Comparison of ENCODE assay signal across 9 cellular contexts in the genomic region with DNA sequence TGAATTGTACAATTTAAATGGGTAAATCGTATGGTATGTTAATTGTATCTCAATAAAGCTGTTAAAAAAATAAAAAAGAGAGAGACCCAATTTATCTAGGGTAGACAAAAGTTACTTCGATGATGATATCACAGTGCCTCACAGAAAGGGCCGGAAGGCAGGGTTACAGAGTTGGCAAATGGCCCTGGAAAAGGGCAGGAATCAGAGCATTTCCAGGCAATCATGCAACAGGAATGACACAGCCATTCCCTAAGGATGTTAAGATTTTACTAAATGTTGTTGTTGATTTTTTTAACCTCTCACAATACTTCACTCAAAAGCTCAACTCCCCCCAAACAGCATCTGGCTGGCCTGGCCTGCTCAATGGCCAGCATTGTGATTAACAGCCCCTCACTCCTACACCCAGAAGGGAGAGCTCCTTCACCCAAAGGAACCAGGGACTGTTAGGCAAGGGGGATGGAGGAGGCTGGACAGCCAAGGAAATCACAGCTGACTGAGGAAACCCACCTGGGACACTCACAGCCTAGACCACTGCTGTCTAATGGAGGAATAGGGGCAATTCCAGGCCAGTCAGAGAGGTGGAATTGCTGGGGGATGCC. TPM values are rescaled to one million over a fixed set of nuclear protein-coding genes. Genes with fewer than 3 reads are reported as not detected.
DNase-seq lines count a peak whose midpoint lies in the region; ATAC-seq and TF ChIP-seq lines count a peak whose summit lies in the region.
"Had no signal": no experiment of that assay in that cellular context is flagged by ENCODE, and none has a peak within 500 bp of the region (broad histone marks: within the 10 kb centered on the region; RNA-seq: fewer than 3 reads in every experiment).

No MANE protein-coding gene starts in this region.

- H3K27ac ChIP-seq in left ventricle myocardium inferior (replicated peaks), result peak overlapping the region; percentile 71

- H3K9ac ChIP-seq in adipocyte (ENCODE audit: low read length), result peak overlapping the region; percentile 39

- no peaks in the 10 kb centered on the region for H3K9me3 Mint-ChIP-seq in stimulated activated effector memory CD8-positive, alpha-beta T cell treated with anti-CD3 and anti-CD28 coated beads, Interleukin-12 subunit alpha, Interleukin-12 subunit beta, amount 100 ng/mL, for 72 hours
- H3K9me3 Mint-ChIP-seq: T-helper 2 cell treated with Interferon-gamma antibody and Interleukin-4, amounts not matched to agents 5 μg/mL and 100 μg/mL, for 36 hours had no signal

- no peak for ATAC-seq in stimulated activated effector memory CD8-positive, alpha-beta T cell treated with anti-CD3 and anti-CD28 coated beads, Interleukin-12 subunit alpha, Interleukin-12 subunit beta, amount 100 ng/mL, for 72 hours
- no peak for ATAC-seq in GM18519 (IDR thresholded peaks at IDR 0.05; ENCODE audit: low FRiP score, unreplicated experiment)

- no peaks in the 10 kb centered on the region for H3K9me3 ChIP-seq in adipocyte (ENCODE audit: control insufficient read depth, low read length)
- H3K9me3 ChIP-seq in left ventricle myocardium inferior (replicated peaks), result no peaks in the 10 kb centered on the region

- peak overlapping the region; percentile 27 for H3K27ac Mint-ChIP-seq in stimulated activated effector memory CD8-positive, alpha-beta T cell treated with anti-CD3 and anti-CD28 coated beads, Interleukin-12 subunit alpha, Interleukin-12 subunit beta, amount 100 ng/mL, for 72 hours

- TF ChIP-seq CTCF in left ventricle myocardium inferior (IDR thresholded peaks at IDR 0.05; ENCODE audit: borderline replicate concordance), result no peak

- H3K4me3 ChIP-seq in adipocyte (ENCODE audit: low read length) (peak overlapping the region; percentile 39), left ventricle myocardium inferior (no peak overlapping the region)

- H3K4me1 ChIP-seq in adipocyte (ENCODE audit: control insufficient read depth, insufficient read depth, low read length) (peaks cover 32% of the 10 kb centered on the region), left ventricle myocardium inferior (peaks cover 54% of the 10 kb centered on the region)

- H3K36me3 ChIP-seq in adipocyte (ENCODE audit: control insufficient read depth, insufficient read depth, low read length, severe bottlenecking) (peaks cover 11% of the 10 kb centered on the region), left ventricle myocardium inferior (peaks cover 10% of the 10 kb centered on the region)

- peaks cover 19% of the 10 kb centered on the region for H3K36me3 Mint-ChIP-seq in stimulated activated effector memory CD8-positive, alpha-beta T cell treated with anti-CD3 and anti-CD28 coated beads, Interleukin-12 subunit alpha, Interleukin-12 subunit beta, amount 100 ng/mL, for 72 hours

- DNase-seq in GOT3 (lab: John Stamatoyannopoulos, UW) (peak; percentile 3), adipocyte (ENCODE audit: low read depth) (peak; percentile 82), left ventricle myocardium inferior (peak; percentile 46), islet precursor cell (no peak), middle frontal gyrus (ENCODE audit: extremely low spot score, low spot score) (no peak)
- DNase-seq in stimulated activated effector memory CD8-positive, alpha-beta T cell treated with anti-CD3 and anti-CD28 coated beads, Interleukin-12 subunit alpha, Interleukin-12 subunit beta, amount 100 ng/mL, for 72 hours (ENCODE audit: low spot score in 2 of 2), result no peak
- no peak for DNase-seq in stimulated activated CD4-positive, alpha-beta T cell treated with anti-CD3 and anti-CD28 coated beads, Interleukin-4, amount 100 ng/mL, for 4 hours

- no peak overlapping the region for H3K4me3 Mint-ChIP-seq in stimulated activated effector memory CD8-positive, alpha-beta T cell treated with anti-CD3 and anti-CD28 coated beads, Interleukin-12 subunit alpha, Interleukin-12 subunit beta, amount 100 ng/mL, for 72 hours
- H3K4me3 Mint-ChIP-seq: T-helper 2 cell treated with Interferon-gamma antibody and Interleukin-4, amounts not matched to agents 5 μg/mL and 100 μg/mL, for 36 hours had no signal

- intact Hi-C loops in left ventricle myocardium inferior (cut with micrococcal nuclease), result no loop called here

- H3K27me3 ChIP-seq in adipocyte (replicated peaks; ENCODE audit: control insufficient read depth, insufficient read depth, low read length) (no peaks in the 10 kb centered on the region), left ventricle myocardium inferior (ENCODE audit: low read depth) (no peaks in the 10 kb centered on the region)

- peaks cover 37% of the 10 kb centered on the region for H3K4me1 Mint-ChIP-seq in stimulated activated effector memory CD8-positive, alpha-beta T cell treated with anti-CD3 and anti-CD28 coated beads, Interleukin-12 subunit alpha, Interleukin-12 subunit beta, amount 100 ng/mL, for 72 hours

RNA-seq across cellular contexts. Expression of a gene that starts 7.7 kb away (rescaled TPM):
- total RNA-seq in left ventricle myocardium inferior, result 76.9 TPM

Comparison
In these comparisons a context has a peak if more than half of its experiments do, and no peak if none do; other contexts are left out.
1. DNase-seq: peak in GOT3 (single experiment), adipocyte (single experiment) and left ventricle myocardium inferior (single experiment); none in stimulated activated effector memory CD8-positive, alpha-beta T cell treated with anti-CD3 and anti-CD28 coated beads, Interleukin-12 subunit alpha, Interleukin-12 subunit beta, amount 100 ng/mL, for 72 hours (0 of 2), islet precursor cell (single experiment), middle frontal gyrus (single experiment) and stimulated activated CD4-positive, alpha-beta T cell treated with anti-CD3 and anti-CD28 coated beads, Interleukin-4, amount 100 ng/mL, for 4 hours (0 of 2).